8 cellular contexts compared by ENCODE assay signal in genomic region chr10:102418612-102419560, GRCh38. TPM values are rescaled to one million over a fixed set of nuclear protein-coding genes. Genes with fewer than 3 reads are reported as not detected.
DNase-seq lines count a peak whose midpoint lies in the region; ATAC-seq, FAIRE-seq and TF ChIP-seq lines count a peak whose summit lies in the region.

TSS of gene PSD (minus strand) at chr10:102418785. CDS start at chr10:102417038, 1,747 bp downstream.

- peaks cover 31% of the 10 kb centered on the region for H3K27me3 Mint-ChIP-seq in activated B cell treated with CpG ODN at 0.5 μM for 24 hours
- H3K27me3 Mint-ChIP-seq in stimulated activated naive B cell treated with anti-CD40 and anti-IgM and Interleukin-4, amounts not matched to agents 10 μg/mL and 1 μg/mL and 100 μg/mL, for 72 hours = peaks cover 47% of the 10 kb centered on the region in 2 donors

- no peak for TF ChIP-seq CTCF in activated B cell treated with CpG ODN at 0.5 μM for 24 hours (IDR thresholded peaks at IDR 0.05)

- intact Hi-C loops in activated B cell treated with CpG ODN at 0.5 μM for 24 hours (cut with micrococcal nuclease) = no loop called here

- H3K36me3 Mint-ChIP-seq in activated B cell treated with CpG ODN at 0.5 μM for 24 hours (ENCODE audit: low read depth) = peaks cover 14% of the 10 kb centered on the region
- H3K36me3 Mint-ChIP-seq in stimulated activated naive B cell treated with anti-CD40 and anti-IgM and Interleukin-4, amounts not matched to agents 10 μg/mL and 1 μg/mL and 100 μg/mL, for 72 hours = peaks cover 4 to 15% of the 10 kb centered on the region in 2 donors

- CTCF ChIA-PET in activated B cell treated with CpG ODN at 0.5 μM for 24 hours (lab: Charles Lee) = interaction anchor here (5.2 kb wide), 1 partner anchor 19 kb away, joined by 24 read pairs; no protein-coding TSS in a partner anchor

- peak; percentile 71 for DNase-seq in COR-L47 (lab: John Stamatoyannopoulos, UW)
- DNase-seq in NCI-H1092 (lab: John Stamatoyannopoulos, UW) = peak; percentile 71
- DNase-seq in activated B cell treated with CpG ODN at 0.5 μM for 24 hours = no peak
- no peak for DNase-seq in stimulated activated naive B cell treated with anti-CD40 and anti-IgM and Interleukin-4, amounts not matched to agents 10 μg/mL and 1 μg/mL and 100 μg/mL, for 72 hours
- no peak for DNase-seq in 8988T
- no peak for DNase-seq in stimulated activated CD4-positive, alpha-beta T cell treated with anti-CD3 and anti-CD28 coated beads, Interleukin-4, amount 100 ng/mL, for 1 hour
- no peak for DNase-seq in GM12892 (ENCODE audit: insufficient read length)

- ATAC-seq in activated B cell treated with CpG ODN at 0.5 μM for 24 hours (ENCODE audit: low read depth) = no peak
- ATAC-seq in stimulated activated naive B cell treated with anti-CD40 and anti-IgM and Interleukin-4, amounts not matched to agents 10 μg/mL and 1 μg/mL and 100 μg/mL, for 72 hours (replicated peaks) = no peak

- POLR2A ChIA-PET in activated B cell treated with CpG ODN at 0.5 μM for 24 hours (lab: Charles Lee) = interaction anchor here (2.6 to 6.2 kb wide), 4 partner anchors 12 to 189 kb away, joined by 10 to 305 read pairs (median 20); partner anchors contain the start of genes C10orf95 and NFKB2

- no peak within 1 kb of the TSS for H3K27ac Mint-ChIP-seq in activated B cell treated with CpG ODN at 0.5 μM for 24 hours
- peak within 1 kb of the TSS; percentile 88 for H3K27ac Mint-ChIP-seq in stimulated activated naive B cell treated with anti-CD40 and anti-IgM and Interleukin-4, amounts not matched to agents 10 μg/mL and 1 μg/mL and 100 μg/mL, for 72 hours

- FAIRE-seq in GM12892 (lab: Jason Lieb, UNC) = no peak

- peak within 1 kb of the TSS; percentile 89 for H3K4me3 ChIP-seq in iPS-11a (ENCODE audit: low read depth, low read length)

- H3K4me1 Mint-ChIP-seq in activated B cell treated with CpG ODN at 0.5 μM for 24 hours = peaks cover 43% of the 10 kb centered on the region
- peaks cover 19 to 48% of the 10 kb centered on the region in 2 donors for H3K4me1 Mint-ChIP-seq in stimulated activated naive B cell treated with anti-CD40 and anti-IgM and Interleukin-4, amounts not matched to agents 10 μg/mL and 1 μg/mL and 100 μg/mL, for 72 hours

- peak within 1 kb of the TSS; percentile 98 for H3K4me3 Mint-ChIP-seq in activated B cell treated with CpG ODN at 0.5 μM for 24 hours
- H3K4me3 Mint-ChIP-seq in stimulated activated naive B cell treated with anti-CD40 and anti-IgM and Interleukin-4, amounts not matched to agents 10 μg/mL and 1 μg/mL and 100 μg/mL, for 72 hours = peak within 1 kb of the TSS; percentile 98 to 100

- TF ChIP-seq POLR2A in GM12892 (IDR thresholded peaks at IDR 0.05; ENCODE audit: low read depth, low read length) = no peak

- no peaks in the 10 kb centered on the region for H3K9me3 Mint-ChIP-seq in activated B cell treated with CpG ODN at 0.5 μM for 24 hours
- H3K9me3 Mint-ChIP-seq in stimulated activated naive B cell treated with anti-CD40 and anti-IgM and Interleukin-4, amounts not matched to agents 10 μg/mL and 1 μg/mL and 100 μg/mL, for 72 hours = no peaks in the 10 kb centered on the region

RNA-seq across cellular contexts. Expression of gene PSD, which starts in this region (rescaled TPM):
- 1.4 and 1.5 TPM in 2 replicates for total RNA-seq in activated B cell treated with CpG ODN at 0.5 μM for 24 hours
- 2.0 TPM for polyA plus RNA-seq in GM12892 (2012; ENCODE audit: missing spikeins)

Comparison
In these comparisons a context has a peak if more than half of its experiments do, and no peak if none do; other contexts are left out.
1. DNase-seq: peak in COR-L47 (single experiment) and NCI-H1092 (single experiment); none in activated B cell treated with CpG ODN at 0.5 μM for 24 hours (single experiment), stimulated activated naive B cell treated with anti-CD40 and anti-IgM and Interleukin-4, amounts not matched to agents 10 μg/mL and 1 μg/mL and 100 μg/mL, for 72 hours (single experiment), 8988T (single experiment), stimulated activated CD4-positive, alpha-beta T cell treated with anti-CD3 and anti-CD28 coated beads, Interleukin-4, amount 100 ng/mL, for 1 hour (single experiment) and GM12892 (single experiment).